1 cellular context compared by ENCODE assay signal in the genomic region with DNA sequence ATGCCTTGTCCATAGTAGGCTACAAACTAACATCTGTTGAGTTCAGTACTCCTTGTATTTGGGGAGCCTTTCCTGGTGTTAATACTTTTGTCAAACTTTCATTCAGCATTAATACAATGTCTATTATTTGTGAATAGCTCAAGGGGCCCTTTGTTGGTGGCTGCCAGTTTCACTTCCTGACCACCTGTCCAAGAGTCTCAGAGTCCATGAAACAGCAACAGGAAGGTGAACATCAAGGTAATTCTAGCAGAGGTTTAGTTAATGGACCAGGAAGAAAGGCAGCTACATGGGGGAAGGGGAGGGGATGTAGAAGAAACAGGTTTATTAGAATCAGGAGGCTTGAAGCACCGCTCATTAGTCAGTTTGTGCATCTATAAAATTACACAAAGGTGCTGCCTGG.
TF ChIP-seq lines count a peak whose summit lies in the region.

No MANE protein-coding gene starts in this region.

TF ChIP-seq in GM23338, 12 proteins besides CTCF, POLR2A, EP300 and RAD21 (continued from another document):
- TF ChIP-seq, protein P1, sequence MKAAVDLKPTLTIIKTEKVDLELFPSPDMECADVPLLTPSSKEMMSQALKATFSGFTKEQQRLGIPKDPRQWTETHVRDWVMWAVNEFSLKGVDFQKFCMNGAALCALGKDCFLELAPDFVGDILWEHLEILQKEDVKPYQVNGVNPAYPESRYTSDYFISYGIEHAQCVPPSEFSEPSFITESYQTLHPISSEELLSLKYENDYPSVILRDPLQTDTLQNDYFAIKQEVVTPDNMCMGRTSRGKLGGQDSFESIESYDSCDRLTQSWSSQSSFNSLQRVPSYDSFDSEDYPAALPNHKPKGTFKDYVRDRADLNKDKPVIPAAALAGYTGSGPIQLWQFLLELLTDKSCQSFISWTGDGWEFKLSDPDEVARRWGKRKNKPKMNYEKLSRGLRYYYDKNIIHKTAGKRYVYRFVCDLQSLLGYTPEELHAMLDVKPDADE (IDR thresholded peaks at IDR 0.05) = no peak
- TF ChIP-seq ZNF331 (CRISPR knock-in tag; IDR thresholded peaks at IDR 0.05; ENCODE audit: low read depth) = no peak
- TF ChIP-seq CREB1 (CRISPR knock-in tag; IDR thresholded peaks at IDR 0.05; ENCODE audit: low read depth) = no peak
- TF ChIP-seq, protein P2, sequence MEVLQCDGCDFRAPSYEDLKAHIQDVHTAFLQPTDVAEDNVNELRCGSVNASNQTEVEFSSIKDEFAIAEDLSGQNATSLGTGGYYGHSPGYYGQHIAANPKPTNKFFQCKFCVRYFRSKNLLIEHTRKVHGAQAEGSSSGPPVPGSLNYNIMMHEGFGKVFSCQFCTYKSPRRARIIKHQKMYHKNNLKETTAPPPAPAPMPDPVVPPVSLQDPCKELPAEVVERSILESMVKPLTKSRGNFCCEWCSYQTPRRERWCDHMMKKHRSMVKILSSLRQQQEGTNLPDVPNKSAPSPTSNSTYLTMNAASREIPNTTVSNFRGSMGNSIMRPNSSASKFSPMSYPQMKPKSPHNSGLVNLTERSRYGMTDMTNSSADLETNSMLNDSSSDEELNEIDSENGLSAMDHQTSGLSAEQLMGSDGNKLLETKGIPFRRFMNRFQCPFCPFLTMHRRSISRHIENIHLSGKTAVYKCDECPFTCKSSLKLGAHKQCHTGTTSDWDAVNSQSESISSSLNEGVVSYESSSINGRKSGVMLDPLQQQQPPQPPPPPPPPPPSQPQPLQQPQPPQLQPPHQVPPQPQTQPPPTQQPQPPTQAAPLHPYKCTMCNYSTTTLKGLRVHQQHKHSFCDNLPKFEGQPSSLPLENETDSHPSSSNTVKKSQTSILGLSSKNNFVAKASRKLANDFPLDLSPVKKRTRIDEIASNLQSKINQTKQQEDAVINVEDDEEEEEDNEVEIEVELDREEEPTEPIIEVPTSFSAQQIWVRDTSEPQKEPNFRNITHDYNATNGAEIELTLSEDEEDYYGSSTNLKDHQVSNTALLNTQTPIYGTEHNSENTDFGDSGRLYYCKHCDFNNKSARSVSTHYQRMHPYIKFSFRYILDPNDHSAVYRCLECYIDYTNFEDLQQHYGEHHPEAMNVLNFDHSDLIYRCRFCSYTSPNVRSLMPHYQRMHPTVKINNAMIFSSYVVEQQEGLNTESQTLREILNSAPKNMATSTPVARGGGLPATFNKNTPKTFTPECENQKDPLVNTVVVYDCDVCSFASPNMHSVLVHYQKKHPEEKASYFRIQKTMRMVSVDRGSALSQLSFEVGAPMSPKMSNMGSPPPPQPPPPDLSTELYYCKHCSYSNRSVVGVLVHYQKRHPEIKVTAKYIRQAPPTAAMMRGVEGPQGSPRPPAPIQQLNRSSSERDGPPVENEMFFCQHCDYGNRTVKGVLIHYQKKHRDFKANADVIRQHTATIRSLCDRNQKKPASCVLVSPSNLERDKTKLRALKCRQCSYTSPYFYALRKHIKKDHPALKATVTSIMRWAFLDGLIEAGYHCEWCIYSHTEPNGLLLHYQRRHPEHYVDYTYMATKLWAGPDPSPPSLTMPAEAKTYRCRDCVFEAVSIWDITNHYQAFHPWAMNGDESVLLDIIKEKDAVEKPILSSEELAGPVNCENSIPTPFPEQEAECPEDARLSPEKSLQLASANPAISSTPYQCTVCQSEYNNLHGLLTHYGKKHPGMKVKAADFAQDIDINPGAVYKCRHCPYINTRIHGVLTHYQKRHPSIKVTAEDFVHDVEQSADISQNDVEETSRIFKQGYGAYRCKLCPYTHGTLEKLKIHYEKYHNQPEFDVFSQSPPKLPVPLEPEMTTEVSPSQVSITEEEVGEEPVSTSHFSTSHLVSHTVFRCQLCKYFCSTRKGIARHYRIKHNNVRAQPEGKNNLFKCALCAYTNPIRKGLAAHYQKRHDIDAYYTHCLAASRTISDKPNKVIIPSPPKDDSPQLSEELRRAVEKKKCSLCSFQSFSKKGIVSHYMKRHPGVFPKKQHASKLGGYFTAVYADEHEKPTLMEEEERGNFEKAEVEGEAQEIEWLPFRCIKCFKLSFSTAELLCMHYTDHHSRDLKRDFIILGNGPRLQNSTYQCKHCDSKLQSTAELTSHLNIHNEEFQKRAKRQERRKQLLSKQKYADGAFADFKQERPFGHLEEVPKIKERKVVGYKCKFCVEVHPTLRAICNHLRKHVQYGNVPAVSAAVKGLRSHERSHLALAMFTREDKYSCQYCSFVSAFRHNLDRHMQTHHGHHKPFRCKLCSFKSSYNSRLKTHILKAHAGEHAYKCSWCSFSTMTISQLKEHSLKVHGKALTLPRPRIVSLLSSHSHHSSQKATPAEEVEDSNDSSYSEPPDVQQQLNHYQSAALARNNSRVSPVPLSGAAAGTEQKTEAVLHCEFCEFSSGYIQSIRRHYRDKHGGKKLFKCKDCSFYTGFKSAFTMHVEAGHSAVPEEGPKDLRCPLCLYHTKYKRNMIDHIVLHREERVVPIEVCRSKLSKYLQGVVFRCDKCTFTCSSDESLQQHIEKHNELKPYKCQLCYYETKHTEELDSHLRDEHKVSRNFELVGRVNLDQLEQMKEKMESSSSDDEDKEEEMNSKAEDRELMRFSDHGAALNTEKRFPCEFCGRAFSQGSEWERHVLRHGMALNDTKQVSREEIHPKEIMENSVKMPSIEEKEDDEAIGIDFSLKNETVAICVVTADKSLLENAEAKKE (CRISPR knock-in tag; IDR thresholded peaks at IDR 0.05) = no peak
- TF ChIP-seq STAT1 (IDR thresholded peaks at IDR 0.05; ENCODE audit: unreplicated experiment) = no peak
- TF ChIP-seq POLR2AphosphoS5 (IDR thresholded peaks at IDR 0.05; ENCODE audit: low read depth) = no peak
- no peak for TF ChIP-seq JUNB (IDR thresholded peaks at IDR 0.05; ENCODE audit: unreplicated experiment)
- TF ChIP-seq NANOG (IDR thresholded peaks at IDR 0.05; ENCODE audit: borderline replicate concordance) = no peak
